15 cellular contexts compared by ENCODE assay signal in genomic region chr2:180715044-180715443, GRCh38.
"Had no signal": no experiment of that assay in that cellular context is flagged by ENCODE, and none has a peak within 500 bp of the region (broad histone marks: within the 10 kb centered on the region; RNA-seq: fewer than 3 reads in every experiment).

No MANE protein-coding gene starts in this region.

- DNase-seq: activated CD4-positive, alpha-beta T cell treated with anti-CD3 and anti-CD28 coated beads for 1 hour; activated CD4-positive, alpha-beta T cell treated with anti-CD3 and anti-CD28 coated beads, Interleukin-2, amount 50 U/mL, for 48 hours; activated gamma-delta T cell; activated naive CD8-positive, alpha-beta T cell treated with anti-CD3 and anti-CD28 coated beads for 36 hours; activated T-cell treated with anti-CD3 and anti-CD28 coated beads, Interleukin-2, amount 50 U/mL, for 4 hours; anterior cingulate cortex; immature natural killer cell; left colon; naive thymus-derived CD4-positive, alpha-beta T cell; stimulated activated CD4-positive, alpha-beta T cell treated with anti-CD3 and anti-CD28 coated beads, Interleukin-4, amount 100 ng/mL, for 4 hours; stomach had no signal

- H3K27ac ChIP-seq: parathyroid adenoma, right atrium auricular region, skin epidermis, stomach, thoracic aorta had no signal
